In genomic region chr11:34251640-34251980, GRCh38 we compare ENCODE assay signal across 1 cellular context.
TF ChIP-seq lines count a peak whose summit lies in the region.

No MANE protein-coding gene starts in this region.

TF ChIP-seq in HCT116, 20 proteins besides CTCF, POLR2A, EP300 and RAD21 (continued from another document):
- TF ChIP-seq REST (IDR thresholded peaks at IDR 0.05; ENCODE audit: low read depth), result no peak
